In genomic region chr20:17545127-17545526, GRCh38 we compare ENCODE assay signal across 1 cellular context.
TF ChIP-seq lines count a peak whose summit lies in the region.

No MANE protein-coding gene starts in this region.

TF ChIP-seq in SK-N-SH treated with all-trans-retinoic acid at 6 μM for 48 hours, 23 proteins besides CTCF, POLR2A, EP300 and RAD21 (continued from another document):
- TF ChIP-seq POU6F1 (CRISPR knock-in tag; IDR thresholded peaks at IDR 0.05; ENCODE audit: borderline replicate concordance, low read depth) (no peak), ZC3H10 (CRISPR knock-in tag; IDR thresholded peaks at IDR 0.05) (no peak), TSHZ2 (CRISPR knock-in tag; IDR thresholded peaks at IDR 0.05) (peak; percentile 80), TOX (CRISPR knock-in tag; IDR thresholded peaks at IDR 0.05; ENCODE audit: borderline replicate concordance) (no peak), ISL1 (CRISPR knock-in tag; IDR thresholded peaks at IDR 0.05) (peak; percentile 92), ARNTL (CRISPR knock-in tag; IDR thresholded peaks at IDR 0.05; ENCODE audit: borderline replicate concordance, low read depth) (no peak), ZNF565 (CRISPR knock-in tag; conservative IDR thresholded peaks at IDR 0.05; ENCODE audit: low read depth) (no peak), CSRNP3 (CRISPR knock-in tag; IDR thresholded peaks at IDR 0.05) (peak; percentile 61; the same call in 1 of the 2 replicates), ZNF8 (CRISPR knock-in tag; IDR thresholded peaks at IDR 0.05) (0 out of 2 replicates have a peak, but pooled peaks have one; percentile 9), OSR1 (CRISPR knock-in tag; IDR thresholded peaks at IDR 0.05) (no peak), RARB (CRISPR knock-in tag; IDR thresholded peaks at IDR 0.05) (no peak), PATZ1 (CRISPR knock-in tag; IDR thresholded peaks at IDR 0.05; ENCODE audit: borderline replicate concordance) (no peak)
